25 cellular contexts compared by ENCODE assay signal in the genomic region with DNA sequence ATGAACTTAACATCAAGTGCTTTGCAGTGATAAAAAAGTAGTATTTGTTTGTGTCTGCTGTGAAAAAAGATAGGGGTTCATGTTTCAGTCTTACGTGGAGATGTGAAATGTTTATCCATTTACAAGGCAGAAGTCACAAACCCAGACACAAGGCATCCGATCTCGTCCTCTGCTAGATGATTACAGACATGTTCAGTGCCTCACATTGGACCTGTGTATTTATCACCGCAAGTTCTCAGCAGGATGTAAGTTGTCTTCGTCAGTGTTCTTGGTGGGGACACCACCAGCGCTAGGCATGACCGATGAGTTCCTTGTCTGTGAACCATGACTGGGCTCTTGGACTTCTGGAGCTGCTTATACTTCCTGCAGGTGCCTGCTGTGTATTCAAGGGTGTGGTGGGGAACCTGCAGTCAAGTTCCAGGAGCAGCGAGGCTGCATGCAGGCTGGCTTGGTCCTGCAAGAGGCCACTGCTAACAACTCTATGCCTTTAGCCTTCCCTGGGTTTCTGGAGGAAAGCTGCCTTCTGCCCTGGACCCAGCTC.
A peak's percentile ranks its signal among the peaks of the same experiment; 100 is the strongest.
DNase-seq lines count a peak whose midpoint lies in the region; ATAC-seq and FAIRE-seq lines count a peak whose summit lies in the region.
"Had no signal": no experiment of that assay in that cellular context is flagged by ENCODE, and none has a peak within 500 bp of the region (broad histone marks: within the 10 kb centered on the region; RNA-seq: fewer than 3 reads in every experiment).

No MANE protein-coding gene starts in this region.

- no peak for FAIRE-seq in small intestine (lab: Jason Lieb, UNC)

- no peaks in the 10 kb centered on the region for H3K27me3 ChIP-seq in small intestine (ENCODE audit: control insufficient read depth in 2 of 2, insufficient read depth in 2 of 2, low read length in 2 of 2)
- H3K27me3 ChIP-seq: neutrophil, right lobe of liver, upper lobe of right lung had no signal

- no peaks in the 10 kb centered on the region for H3K9me3 Mint-ChIP-seq in activated T-cell treated with anti-CD3 and anti-CD28 coated beads, Interleukin-2, amount 50 U/mL, for 4 hours
- H3K9me3 Mint-ChIP-seq: activated CD4-positive, alpha-beta T cell treated with anti-CD3 and anti-CD28 coated beads, Interleukin-2, amount 10 ng/mL, durations not matched to agents 7 days and 5 days; GM23338; mesothelial cell of epicardium had no signal

- H3K27ac ChIP-seq in small intestine (ENCODE audit: low read depth in 1 of 2, low read length in 1 of 2): no peak overlapping the region
- H3K27ac ChIP-seq: neutrophil, right lobe of liver, upper lobe of right lung, WERI-Rb-1 had no signal

- ATAC-seq in HG02678 (IDR thresholded peaks at IDR 0.05; ENCODE audit: unreplicated experiment): no peak
- no peak for ATAC-seq in activated T-cell treated with anti-CD3 and anti-CD28 coated beads, Interleukin-2, amount 50 U/mL, for 4 hours
- ATAC-seq: left ventricle myocardium superior, right lobe of liver, upper lobe of right lung had no signal

- 49 to 78% (median 63%) methylated on average over 8 of the region's 8 CpGs for WGBS in small intestine, 3 donors

- peak; percentile 74 for DNase-seq in DMS79 treated with DMSO at 0.1 percent for 48 hours (lab: John Stamatoyannopoulos, UW)
- DNase-seq in NCI-H69 (lab: John Stamatoyannopoulos, UW): peak; percentile 7
- peak; percentile 36 for DNase-seq in globus pallidus (ENCODE audit: low spot score)
- DNase-seq in small intestine: peak; percentile 36
- DNase-seq in amygdala (lab: John Stamatoyannopoulos, UW): no peak
- no peak for DNase-seq in NCI-H748 treated with DMSO at 0.1 percent for 48 hours (lab: John Stamatoyannopoulos, UW)
- DNase-seq in activated T-cell treated with anti-CD3 and anti-CD28 coated beads, Interleukin-2, amount 50 U/mL, for 4 hours: no peak
- DNase-seq: activated CD4-positive, alpha-beta T cell treated with anti-CD3 and anti-CD28 coated beads, Interleukin-2, amount 10 ng/mL, durations not matched to agents 7 days and 5 days; activated effector memory CD4-positive, alpha-beta T cell treated with Interleukin-2 at 50 U/mL for 16 hours; cortex of kidney; GF-D8; left ventricle myocardium superior; NCI-H1694; NCI-H345; right lobe of liver; stimulated activated CD4-positive, alpha-beta T cell treated with anti-CD3 and anti-CD28 coated beads, Interleukin-12 subunit alpha, Interleukin-12 subunit beta, amount 100 ng/mL, for 4 hours; stimulated activated CD4-positive, alpha-beta T cell treated with anti-CD3 and anti-CD28 coated beads, Interleukin-2, amount 100 ng/mL, for 48 hours; T1000; upper lobe of right lung; WERI-Rb-1 had no signal

- H3K4me1 ChIP-seq in small intestine (ENCODE audit: control insufficient read depth in 2 of 2, insufficient read depth in 1 of 2, low read depth in 1 of 2, low read length in 1 of 2): no peaks in the 10 kb centered on the region
- H3K4me1 ChIP-seq: right lobe of liver, upper lobe of right lung had no signal

- H3K36me3 ChIP-seq in small intestine (ENCODE audit: control insufficient read depth in 2 of 2, insufficient read depth in 2 of 2, low read length in 2 of 2): no peaks in the 10 kb centered on the region
- H3K36me3 ChIP-seq: neutrophil, right lobe of liver, upper lobe of right lung, WERI-Rb-1 had no signal

- no peaks in the 10 kb centered on the region for H3K27me3 Mint-ChIP-seq in activated T-cell treated with anti-CD3 and anti-CD28 coated beads, Interleukin-2, amount 50 U/mL, for 4 hours (ENCODE audit: low read depth)
- H3K27me3 Mint-ChIP-seq: activated CD4-positive, alpha-beta T cell treated with anti-CD3 and anti-CD28 coated beads, Interleukin-2, amount 10 ng/mL, durations not matched to agents 7 days and 5 days; naive B cell had no signal

- no peak overlapping the region for H3K4me3 Mint-ChIP-seq in activated T-cell treated with anti-CD3 and anti-CD28 coated beads, Interleukin-2, amount 50 U/mL, for 4 hours
- H3K4me3 Mint-ChIP-seq: activated CD4-positive, alpha-beta T cell treated with anti-CD3 and anti-CD28 coated beads, Interleukin-2, amount 10 ng/mL, durations not matched to agents 7 days and 5 days; GM23338; mesothelial cell of epicardium had no signal

- no peaks in the 10 kb centered on the region for H3K36me3 Mint-ChIP-seq in activated T-cell treated with anti-CD3 and anti-CD28 coated beads, Interleukin-2, amount 50 U/mL, for 4 hours (ENCODE audit: insufficient read depth)
- H3K36me3 Mint-ChIP-seq: mesothelial cell of epicardium, naive B cell had no signal

- H3K4me3 ChIP-seq in small intestine (ENCODE audit: low read depth in 1 of 2, low read length in 2 of 2): no peak overlapping the region
- H3K4me3 ChIP-seq: GM23338, right lobe of liver, upper lobe of right lung had no signal

- H3K4me1 Mint-ChIP-seq in activated T-cell treated with anti-CD3 and anti-CD28 coated beads, Interleukin-2, amount 50 U/mL, for 4 hours (ENCODE audit: low read depth): peaks cover 8% of the 10 kb centered on the region
- H3K4me1 Mint-ChIP-seq: activated CD4-positive, alpha-beta T cell treated with anti-CD3 and anti-CD28 coated beads, Interleukin-2, amount 10 ng/mL, durations not matched to agents 7 days and 5 days had no signal

- H3K9me3 ChIP-seq in small intestine (ENCODE audit: control insufficient read depth, low read depth): no peaks in the 10 kb centered on the region
- H3K9me3 ChIP-seq: neutrophil, right lobe of liver, upper lobe of right lung had no signal

Comparison
In these comparisons a context has a peak if more than half of its experiments do, and no peak if none do; other contexts are left out.
1. DNase-seq: peak in DMS79 treated with DMSO at 0.1 percent for 48 hours (single experiment), NCI-H69 (single experiment), globus pallidus (single experiment) and small intestine (single experiment); none in amygdala (0 of 56), NCI-H748 treated with DMSO at 0.1 percent for 48 hours (single experiment) and activated T-cell treated with anti-CD3 and anti-CD28 coated beads, Interleukin-2, amount 50 U/mL, for 4 hours (single experiment).